16 cellular contexts compared by ENCODE assay signal in genomic region chr3:72634128-72634527, GRCh38.
DNase-seq lines count a peak whose midpoint lies in the region; ATAC-seq and TF ChIP-seq lines count a peak whose summit lies in the region.
"Had no signal": no experiment of that assay in that cellular context is flagged by ENCODE, and none has a peak within 500 bp of the region (broad histone marks: within the 10 kb centered on the region; RNA-seq: fewer than 3 reads in every experiment).

No MANE protein-coding gene starts in this region.

- no peaks in the 10 kb centered on the region for H3K79me2 ChIP-seq in OCI-LY3 (ENCODE audit: low read length)

- peak; percentile 48 for ATAC-seq in GM18861 (IDR thresholded peaks at IDR 0.05; ENCODE audit: unreplicated experiment)
- peak; percentile 60 for ATAC-seq in HG02588 (IDR thresholded peaks at IDR 0.05; ENCODE audit: unreplicated experiment)
- no peak for ATAC-seq in Right ventricle myocardium superior (ENCODE audit: poor library complexity)
- ATAC-seq: foreskin keratinocyte, left ventricle myocardium superior had no signal

- peaks cover 5% of the 10 kb centered on the region; the same call in 1 of the 2 replicates for H3K9me3 ChIP-seq in OCI-LY3 (ENCODE audit: insufficient read depth, low read length)
- H3K9me3 ChIP-seq: prostate gland had no signal

- no peak overlapping the region for H3K9ac ChIP-seq in OCI-LY3 (ENCODE audit: low read length)

- no peak overlapping the region for H3K27ac ChIP-seq in OCI-LY3 (ENCODE audit: low read length)
- H3K27ac ChIP-seq: foreskin keratinocyte, prostate gland had no signal

- H4K20me1 ChIP-seq in OCI-LY3 (ENCODE audit: insufficient read depth, low read length): peaks cover 4% of the 10 kb centered on the region; the same call in 1 of the 2 replicates

- intact Hi-C loops in Right ventricle myocardium superior (cut with DNase I): no loop called here

- no peak overlapping the region for H3K4me3 ChIP-seq in GM12865 (ENCODE audit: low read depth, low read length)
- no peak overlapping the region for H3K4me3 ChIP-seq in OCI-LY3 (ENCODE audit: low read length)
- H3K4me3 ChIP-seq: prostate gland had no signal

- no peak overlapping the region for H2AFZ ChIP-seq in OCI-LY3 (ENCODE audit: low read depth, low read length)

- no peaks in the 10 kb centered on the region for H3K36me3 ChIP-seq in OCI-LY3 (replicated peaks; ENCODE audit: low read depth, low read length)
- H3K36me3 ChIP-seq: prostate gland had no signal

- TF ChIP-seq CTCF in GM12865 (IDR thresholded peaks at IDR 0.05; ENCODE audit: insufficient read depth, low read depth, low read length, missing control alignments): no peak
- TF ChIP-seq CTCF in OCI-LY3 (IDR thresholded peaks at IDR 0.05; ENCODE audit: low read depth, low read length): no peak

- peak overlapping the region; percentile 20 for H3K4me2 ChIP-seq in OCI-LY3 (ENCODE audit: low read length)

- H3K27me3 ChIP-seq in OCI-LY3 (ENCODE audit: low read depth, low read length): peaks cover 60% of the 10 kb centered on the region

- H3K4me1 ChIP-seq in OCI-LY3 (ENCODE audit: low read length): peaks cover 24% of the 10 kb centered on the region
- H3K4me1 ChIP-seq: prostate gland had no signal

- peak; percentile 49 for DNase-seq in GM12865 (ENCODE audit: low read depth)
- DNase-seq in Right ventricle myocardium superior: no peak
- DNase-seq in putamen (ENCODE audit: low spot score): no peak
- no peak for DNase-seq in AG08395 (ENCODE audit: low spot score)
- no peak for DNase-seq in COLO668 (lab: John Stamatoyannopoulos, UW; ENCODE audit: unreplicated experiment)
- DNase-seq: amniotic stem cell, DMS 273 treated with DMSO at 0.1 percent for 48 hours, foreskin keratinocyte, left ventricle myocardium superior, naive B cell, NCI-H1092 treated with DMSO at 0.1 percent for 48 hours, NCI-H2227 treated with DMSO at 0.1 percent for 48 hours had no signal
